ENCODE assay signal across 11 cellular contexts in the genomic region with DNA sequence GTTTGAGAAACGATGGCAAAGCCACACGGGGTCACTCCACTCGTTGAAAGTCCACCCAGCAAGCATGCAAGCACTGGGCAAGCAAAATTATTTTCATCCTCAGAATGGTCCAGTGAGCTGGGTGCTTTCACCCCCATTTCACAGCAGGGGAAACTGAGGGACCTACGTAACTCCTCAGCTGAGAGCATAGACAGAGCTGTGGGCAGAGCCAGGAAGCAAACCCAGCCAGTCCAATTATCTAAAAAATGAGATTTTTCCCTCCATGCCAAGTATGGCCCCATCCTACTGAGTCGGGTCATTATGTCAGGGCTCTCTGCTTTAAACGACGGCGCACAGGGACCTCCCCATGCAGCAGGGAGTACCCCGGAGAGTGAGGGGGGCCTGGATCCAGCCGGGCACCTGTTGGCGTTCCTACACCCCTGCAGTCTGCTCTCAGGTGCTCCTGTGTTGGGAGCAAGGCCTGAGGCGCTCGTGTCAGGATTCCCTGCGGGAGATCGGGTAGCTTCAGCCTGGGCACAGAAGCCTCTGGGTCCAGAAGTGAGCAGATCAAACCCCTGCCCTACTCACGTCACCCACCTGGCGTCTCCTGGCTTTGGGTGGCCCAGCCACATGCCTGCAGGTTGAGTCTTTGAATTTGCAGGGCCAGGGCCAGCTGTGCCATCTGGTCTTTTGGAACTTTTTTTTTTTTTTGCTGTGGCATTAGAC. TPM values are rescaled to one million over a fixed set of nuclear protein-coding genes. Genes with fewer than 3 reads are reported as not detected.
DNase-seq lines count a peak whose midpoint lies in the region; ATAC-seq and TF ChIP-seq lines count a peak whose summit lies in the region.
"Had no signal": no experiment of that assay in that cellular context is flagged by ENCODE, and none has a peak within 500 bp of the region (broad histone marks: within the 10 kb centered on the region; RNA-seq: fewer than 3 reads in every experiment).

No MANE protein-coding gene starts in this region.

- peaks cover 18% of the 10 kb centered on the region for H3K27me3 ChIP-seq in left ventricle myocardium inferior (ENCODE audit: low read depth)

- H3K36me3 Mint-ChIP-seq in osteocyte (ENCODE audit: unreplicated experiment), result no peaks in the 10 kb centered on the region

- intact Hi-C loops in left ventricle myocardium inferior (cut with micrococcal nuclease) (no loop called here), Right ventricle myocardium inferior (cut with DNase I) (no loop called here)

- H3K27me3 Mint-ChIP-seq in osteocyte (ENCODE audit: unreplicated experiment), result no peaks in the 10 kb centered on the region

- H3K4me1 ChIP-seq in left ventricle myocardium inferior, result peaks cover 20% of the 10 kb centered on the region

- TF ChIP-seq CTCF in left ventricle myocardium inferior (IDR thresholded peaks at IDR 0.05; ENCODE audit: borderline replicate concordance) (no peak), epithelial cell of proximal tubule (conservative IDR thresholded peaks at IDR 0.05; ENCODE audit: low read depth, low read length) (no peak), osteocyte (IDR thresholded peaks at IDR 0.05) (no peak)

- peaks cover 63% of the 10 kb centered on the region for H3K4me1 Mint-ChIP-seq in osteocyte (ENCODE audit: unreplicated experiment)

- DNase-seq in left ventricle myocardium inferior, result no peak
- no peak for DNase-seq in Right ventricle myocardium inferior (ENCODE audit: missing footprints)
- DNase-seq in epithelial cell of proximal tubule (ENCODE audit: low read depth), result no peak
- DNase-seq in osteocyte (ENCODE audit: extremely low spot score, unreplicated experiment), result no peak
- no peak for DNase-seq in OCI-M2 (lab: John Stamatoyannopoulos, UW; ENCODE audit: unreplicated experiment)
- DNase-seq in NK-92 (lab: John Stamatoyannopoulos, UW; ENCODE audit: unreplicated experiment), result no peak
- no peak for DNase-seq in NCI-H748 treated with DMSO at 0.1 percent for 48 hours (lab: John Stamatoyannopoulos, UW)
- no peak for DNase-seq in HPDE6-E6E7 (ENCODE audit: extremely low spot score)
- DNase-seq: activated T-cell treated with anti-CD3 and anti-CD28 coated beads, Interleukin-2, amount 50 U/mL, for 4 hours; WERI-Rb-1 had no signal

- H3K36me3 ChIP-seq in left ventricle myocardium inferior, result no peaks in the 10 kb centered on the region
- H3K36me3 ChIP-seq: WERI-Rb-1 had no signal

- H3K4me3 Mint-ChIP-seq in osteocyte (ENCODE audit: unreplicated experiment), result no peak overlapping the region
- H3K4me3 Mint-ChIP-seq: activated T-cell treated with anti-CD3 and anti-CD28 coated beads, Interleukin-2, amount 50 U/mL, for 4 hours; H9 had no signal

- no peak overlapping the region for H3K4me3 ChIP-seq in left ventricle myocardium inferior
- peak overlapping the region; percentile 26 for H3K4me3 ChIP-seq in epithelial cell of proximal tubule (ENCODE audit: low read depth, low read length)

- no peaks in the 10 kb centered on the region for H3K9me3 Mint-ChIP-seq in osteocyte (ENCODE audit: unreplicated experiment)
- H3K9me3 Mint-ChIP-seq: activated T-cell treated with anti-CD3 and anti-CD28 coated beads, Interleukin-2, amount 50 U/mL, for 4 hours had no signal

- H3K27ac ChIP-seq in left ventricle myocardium inferior (replicated peaks), result peak overlapping the region; percentile 73
- H3K27ac ChIP-seq: WERI-Rb-1 had no signal

- H3K9me3 ChIP-seq in left ventricle myocardium inferior (replicated peaks), result no peaks in the 10 kb centered on the region

- ATAC-seq in Right ventricle myocardium inferior, result no peak

- H3K27ac Mint-ChIP-seq in osteocyte (ENCODE audit: unreplicated experiment), result peak overlapping the region; percentile 97

RNA-seq across cellular contexts. Expression of a gene that starts 17.3 kb away (rescaled TPM):
- total RNA-seq in left ventricle myocardium inferior (2.7 TPM), Right ventricle myocardium inferior (2.6 TPM), epithelial cell of proximal tubule (0.46 and 1.8 TPM in 2 replicates), osteocyte (6.0 and 6.3 TPM in 2 replicates)
- total RNA-seq: activated T-cell treated with anti-CD3 and anti-CD28 coated beads, Interleukin-2, amount 50 U/mL, for 4 hours had no signal
